8 cellular contexts compared by ENCODE assay signal in the genomic region with DNA sequence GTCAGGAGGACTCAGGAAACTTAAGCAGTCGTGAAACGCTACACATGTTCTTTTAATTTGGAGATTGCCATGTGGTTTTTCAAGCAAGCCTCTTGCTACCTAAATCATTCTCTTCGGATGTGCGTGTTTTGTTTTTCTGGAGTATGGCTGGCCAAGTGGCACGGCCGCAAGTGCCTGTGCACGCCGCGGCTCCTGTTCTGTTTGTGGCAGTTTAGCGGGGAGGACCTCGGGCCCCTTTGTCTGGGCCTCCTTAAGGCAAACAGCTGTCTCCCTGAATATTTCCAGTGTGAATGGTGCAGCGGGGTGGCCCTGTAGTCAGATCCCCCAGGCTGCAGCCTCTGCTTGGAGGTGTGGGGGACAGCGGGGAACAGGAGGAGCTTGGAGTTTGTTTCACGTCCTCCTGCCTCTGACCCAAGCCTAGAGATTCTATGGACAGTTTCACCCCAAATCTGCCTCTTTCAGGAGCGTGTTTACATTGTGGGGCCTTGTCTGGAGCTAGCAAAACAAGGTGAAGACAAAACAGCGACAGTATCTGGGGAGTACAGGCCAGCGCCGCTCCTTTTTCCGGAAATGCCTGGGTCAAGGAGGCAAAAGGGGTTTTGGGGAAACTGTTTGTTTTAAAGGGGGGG. TPM values are rescaled to one million over a fixed set of nuclear protein-coding genes. Genes with fewer than 3 reads are reported as not detected.
DNase-seq lines count a peak whose midpoint lies in the region; ATAC-seq, FAIRE-seq and TF ChIP-seq lines count a peak whose summit lies in the region.

No MANE protein-coding gene starts in this region.

- in situ Hi-C loops in ACHN (cut with HindIII; ENCODE audit: low pct_ligation_motif_present, low pct_unique_long_range_greater_than_20kb, low sequenced_read_pairs) = no loop called here
- in situ Hi-C loops in HAP-1 (cut with MboI; ENCODE audit: low sequenced_read_pairs) = no loop called here

- H3K27me3 ChIP-seq in HAP-1 (ENCODE audit: low read depth) = no peaks in the 10 kb centered on the region

- peak; percentile 15 for DNase-seq in ACHN
- peak; percentile 36 to 49 for DNase-seq in HAP-1 (ENCODE audit: low spot score in 2 of 2)
- no peak for DNase-seq in activated CD8-positive, alpha-beta T cell treated with anti-CD3 and anti-CD28 coated beads, Interleukin-2, amount 10 ng/mL, durations not matched to agents 7 days and 5 days
- DNase-seq in left ventricle myocardium superior = no peak
- no peak for DNase-seq in GM12892 (ENCODE audit: insufficient read length)

- no peaks in the 10 kb centered on the region for H3K27me3 Mint-ChIP-seq in activated CD8-positive, alpha-beta T cell treated with anti-CD3 and anti-CD28 coated beads, Interleukin-2, amount 10 ng/mL, durations not matched to agents 7 days and 5 days (ENCODE audit: low read depth)

- FAIRE-seq in GM12892 (lab: Jason Lieb, UNC) = no peak

- no peaks in the 10 kb centered on the region for H3K9me3 ChIP-seq in HAP-1

- peak; percentile 4 for ATAC-seq in activated CD8-positive, alpha-beta T cell treated with anti-CD3 and anti-CD28 coated beads, Interleukin-2, amount 10 ng/mL, durations not matched to agents 7 days and 5 days
- ATAC-seq in left ventricle myocardium superior = peak; percentile 3
- ATAC-seq in HG02884 (IDR thresholded peaks at IDR 0.05; ENCODE audit: unreplicated experiment) = no peak
- no peak for ATAC-seq in GM21515 (IDR thresholded peaks at IDR 0.05; ENCODE audit: unreplicated experiment)

- peaks cover 53% of the 10 kb centered on the region for H3K4me1 Mint-ChIP-seq in activated CD8-positive, alpha-beta T cell treated with anti-CD3 and anti-CD28 coated beads, Interleukin-2, amount 10 ng/mL, durations not matched to agents 7 days and 5 days (ENCODE audit: low read depth)

- no peak for TF ChIP-seq POLR2A in GM12892 (IDR thresholded peaks at IDR 0.05; ENCODE audit: low read depth, low read length)

- peak overlapping the region; percentile 91 for H3K4me3 Mint-ChIP-seq in activated CD8-positive, alpha-beta T cell treated with anti-CD3 and anti-CD28 coated beads, Interleukin-2, amount 10 ng/mL, durations not matched to agents 7 days and 5 days

- peaks cover 3% of the 10 kb centered on the region; the same call in 1 of the 2 replicates for H3K36me3 ChIP-seq in HAP-1 (replicated peaks)

- H3K27ac ChIP-seq in skin epidermis = peak overlapping the region in 14 of 21 experiments; percentile 1 to 87 (median 76)

- CTCF ChIA-PET in activated CD8-positive, alpha-beta T cell treated with anti-CD3 and anti-CD28 coated beads, Interleukin-2, amount 10 ng/mL, durations not matched to agents 7 days and 5 days (lab: Charles Lee) = interaction anchor here (0.6 to 1.3 kb wide), 3 partner anchors 17 to 166 kb away, joined by 3 to 4 read pairs (median 4); no protein-coding TSS in a partner anchor

- peaks cover 10% of the 10 kb centered on the region for H3K36me3 Mint-ChIP-seq in activated CD8-positive, alpha-beta T cell treated with anti-CD3 and anti-CD28 coated beads, Interleukin-2, amount 10 ng/mL, durations not matched to agents 7 days and 5 days (ENCODE audit: low read depth)

- no peaks in the 10 kb centered on the region for H3K9me3 Mint-ChIP-seq in activated CD8-positive, alpha-beta T cell treated with anti-CD3 and anti-CD28 coated beads, Interleukin-2, amount 10 ng/mL, durations not matched to agents 7 days and 5 days (ENCODE audit: insufficient read depth)

- H3K4me3 ChIP-seq in HAP-1 (peak overlapping the region; percentile 73), skin epidermis (peak overlapping the region; percentile 33 to 69 (median 53))

- POLR2A ChIA-PET in activated CD8-positive, alpha-beta T cell treated with anti-CD3 and anti-CD28 coated beads, Interleukin-2, amount 10 ng/mL, durations not matched to agents 7 days and 5 days (lab: Charles Lee) = no interaction called here

- intact Hi-C loops in left ventricle myocardium superior (cut with micrococcal nuclease) = loop anchor here (5.0 kb wide), 1 partner anchor 69 kb away; no protein-coding TSS in a partner anchor

- peaks cover 11% of the 10 kb centered on the region for H3K4me1 ChIP-seq in HAP-1

- H3K27ac Mint-ChIP-seq in activated CD8-positive, alpha-beta T cell treated with anti-CD3 and anti-CD28 coated beads, Interleukin-2, amount 10 ng/mL, durations not matched to agents 7 days and 5 days = peak overlapping the region; percentile 86

RNA-seq across cellular contexts. Expression of gene LRP5, which starts 1.3 kb away (rescaled TPM):
- total RNA-seq in activated CD8-positive, alpha-beta T cell treated with anti-CD3 and anti-CD28 coated beads, Interleukin-2, amount 10 ng/mL, durations not matched to agents 7 days and 5 days = 10 to 100 TPM; 37.1 to 46.3 TPM
- 64.8 TPM for total RNA-seq in left ventricle myocardium superior
- 2.6 TPM for polyA plus RNA-seq in GM12892 (2012; ENCODE audit: missing spikeins)

RNA-seq across cellular contexts. Expression of gene C11orf24, which starts 41.9 kb away (rescaled TPM):
- total RNA-seq in activated CD8-positive, alpha-beta T cell treated with anti-CD3 and anti-CD28 coated beads, Interleukin-2, amount 10 ng/mL, durations not matched to agents 7 days and 5 days = 10 to 100 TPM; 29.2 to 30.0 TPM
- 23.9 TPM for total RNA-seq in left ventricle myocardium superior
- 16.1 TPM for polyA plus RNA-seq in GM12892 (2012; ENCODE audit: missing spikeins)

Comparison
In these comparisons a context has a peak if more than half of its experiments do, and no peak if none do; other contexts are left out.
1. DNase-seq: peak in ACHN (single experiment) and HAP-1 (2 of 2); none in activated CD8-positive, alpha-beta T cell treated with anti-CD3 and anti-CD28 coated beads, Interleukin-2, amount 10 ng/mL, durations not matched to agents 7 days and 5 days (single experiment), left ventricle myocardium superior (single experiment) and GM12892 (single experiment).
2. ATAC-seq: peak in activated CD8-positive, alpha-beta T cell treated with anti-CD3 and anti-CD28 coated beads, Interleukin-2, amount 10 ng/mL, durations not matched to agents 7 days and 5 days (single experiment) and left ventricle myocardium superior (single experiment); none in HG02884 (single experiment) and GM21515 (single experiment).